ENCODE assay signal across 10 cellular contexts in genomic region chr13:46640843-46641242, GRCh38.
DNase-seq lines count a peak whose midpoint lies in the region; ATAC-seq, FAIRE-seq and TF ChIP-seq lines count a peak whose summit lies in the region.
"Had no signal": no experiment of that assay in that cellular context is flagged by ENCODE, and none has a peak within 500 bp of the region (broad histone marks: within the 10 kb centered on the region; RNA-seq: fewer than 3 reads in every experiment).

No MANE protein-coding gene starts in this region.

- peaks cover 0 to 15% (median 8%) of the 10 kb centered on the region in 5 donors for H3K36me3 Mint-ChIP-seq in naive thymus-derived CD4-positive, alpha-beta T cell

- peak overlapping the region in 3 of 9 donors; percentile 20 to 60 (median 47) for H3K27ac Mint-ChIP-seq in naive thymus-derived CD4-positive, alpha-beta T cell

- TF ChIP-seq EP300 in A549 (IDR thresholded peaks at IDR 0.05) = no peak

- H3K27me3 ChIP-seq in naive thymus-derived CD4-positive, alpha-beta T cell (ENCODE audit: control insufficient read depth in 2 of 2, insufficient read depth in 2 of 2, low read length in 2 of 2) = no peaks in the 10 kb centered on the region

- H3K4me1 Mint-ChIP-seq in naive thymus-derived CD4-positive, alpha-beta T cell = peaks cover 33 to 72% (median 60%) of the 10 kb centered on the region in 7 donors

- peak in 1 of 2 experiments; percentile 63; a peak in 3 of 6 replicates for ATAC-seq in A549
- peak; percentile 69 for ATAC-seq in naive thymus-derived CD4-positive, alpha-beta T cell

- H3K9me3 Mint-ChIP-seq in naive thymus-derived CD4-positive, alpha-beta T cell = peaks cover 0 to 1% (median 0%) of the 10 kb centered on the region in 11 donors

- no peak for TF ChIP-seq CTCF in A549 (IDR thresholded peaks at IDR 0.05)
- TF ChIP-seq CTCF in epithelial cell of esophagus (IDR thresholded peaks at IDR 0.05; ENCODE audit: insufficient read depth, low read depth, low read length, missing control alignments) = no peak
- no peak for TF ChIP-seq CTCF in GM10266 (IDR thresholded peaks at IDR 0.05; ENCODE audit: control insufficient read depth, insufficient read depth, low read depth, missing control alignments)

- no peak overlapping the region for H3K4me3 ChIP-seq in A549
- no peak overlapping the region for H3K4me3 ChIP-seq in epithelial cell of esophagus (ENCODE audit: low read length)
- no peak overlapping the region for H3K4me3 ChIP-seq in naive thymus-derived CD4-positive, alpha-beta T cell (ENCODE audit: low read length)

- H3K9me3 ChIP-seq in A549 = no peaks in the 10 kb centered on the region
- no peaks in the 10 kb centered on the region for H3K9me3 ChIP-seq in naive thymus-derived CD4-positive, alpha-beta T cell (ENCODE audit: control insufficient read depth in 2 of 3, low read length in 3 of 3)
- H3K9me3 ChIP-seq: SJSA1 had no signal

- no peak for FAIRE-seq in A549 (lab: Jason Lieb, UNC)

- TF ChIP-seq RAD21 in A549 (conservative IDR thresholded peaks at IDR 0.05 in 1 of 2, IDR thresholded peaks at IDR 0.05 in 1 of 2) = no peak

- H3K27me3 Mint-ChIP-seq in naive thymus-derived CD4-positive, alpha-beta T cell = no peaks in the 10 kb centered on the region

- 73% methylated on average over 4 of the region's 4 CpGs for WGBS in A549 (ENCODE audit: missing lambda C conversion rate)

- CTCF ChIA-PET in A549 (lab: Yijun Ruan, JAX) = interaction anchor here (1.2 to 1.3 kb wide), 2 partner anchors 23 to 89 kb away, joined by 3 to 4 read pairs; no protein-coding TSS in a partner anchor
- CTCF ChIA-PET in naive thymus-derived CD4-positive, alpha-beta T cell (lab: Charles Lee) = no interaction called here

- no peak for TF ChIP-seq POLR2A in A549 (IDR thresholded peaks at IDR 0.05; ENCODE audit: low read length)

- intact Hi-C loops in naive thymus-derived CD4-positive, alpha-beta T cell (cut with micrococcal nuclease) = no loop called here

- H3K27ac ChIP-seq in A549 = peak overlapping the region in 1 of 2 experiments; percentile 66; a peak in 3 of 6 replicates
- no peak overlapping the region for H3K27ac ChIP-seq in naive thymus-derived CD4-positive, alpha-beta T cell (ENCODE audit: low read depth, low read length)

- H3K36me3 ChIP-seq in naive thymus-derived CD4-positive, alpha-beta T cell (ENCODE audit: control insufficient read depth in 2 of 3, insufficient read depth in 3 of 3, low read length in 3 of 3) = no peaks in the 10 kb centered on the region
- H3K36me3 ChIP-seq: SJSA1 had no signal

- peak overlapping the region; percentile 23 for H3K4me2 ChIP-seq in A549

- POLR2A ChIA-PET in A549 (lab: Yijun Ruan, JAX) = no interaction called here
- POLR2A ChIA-PET in naive thymus-derived CD4-positive, alpha-beta T cell (lab: Charles Lee) = no interaction called here

- DNase-seq in A549 (ENCODE audit: low read depth in 1 of 2, low spot score in 1 of 2) (no peak), LHCN-M2 (ENCODE audit: low read depth) (peak; percentile 83), epithelial cell of esophagus (ENCODE audit: low read depth) (peak; percentile 77), nucleus accumbens (lab: John Stamatoyannopoulos, UW) (no peak), GM10266 (ENCODE audit: extremely low spot score) (no peak), NCI-H1930 (lab: John Stamatoyannopoulos, UW) (no peak), NCI-H187 treated with DMSO at 0.1 percent for 48 hours (lab: John Stamatoyannopoulos, UW) (no peak)
- no peak for DNase-seq in naive thymus-derived CD4-positive, alpha-beta T cell
- DNase-seq: NCI-H2081 treated with DMSO at 0.1 percent for 48 hours had no signal

- H3K4me1 ChIP-seq in A549 = peaks cover 50% of the 10 kb centered on the region
- peaks cover 0 to 6% of the 10 kb centered on the region in 2 donors for H3K4me1 ChIP-seq in naive thymus-derived CD4-positive, alpha-beta T cell (ENCODE audit: control insufficient read depth in 2 of 2, insufficient read depth in 2 of 2, low read length in 2 of 2)

- H3K4me3 Mint-ChIP-seq in naive thymus-derived CD4-positive, alpha-beta T cell = peak overlapping the region in 2 of 10 donors; percentile 14 to 48

TF ChIP-seq in A549, 52 proteins besides CTCF, POLR2A, EP300 and RAD21:
- TF ChIP-seq HOXA7 (CRISPR knock-in tag; IDR thresholded peaks at IDR 0.05) (no peak), FOSB (CRISPR knock-in tag; IDR thresholded peaks at IDR 0.05) (no peak), NR3C1 (IDR thresholded peaks at IDR 0.05) (no peak), MYC (IDR thresholded peaks at IDR 0.05; ENCODE audit: borderline replicate concordance, low read length) (no peak), ZSCAN20 (CRISPR knock-in tag; IDR thresholded peaks at IDR 0.05) (no peak), NPAS2 (CRISPR knock-in tag; IDR thresholded peaks at IDR 0.05; ENCODE audit: borderline replicate concordance) (no peak), ZC3H11A (IDR thresholded peaks at IDR 0.05) (no peak), NFE2L2 (conservative IDR thresholded peaks at IDR 0.05; ENCODE audit: low read length) (no peak), MAZ (IDR thresholded peaks at IDR 0.05; ENCODE audit: borderline replicate concordance, low read depth, low read length) (no peak), RFX5 (IDR thresholded peaks at IDR 0.05) (no peak), RCOR1 (IDR thresholded peaks at IDR 0.05; ENCODE audit: low read depth, low read length) (no peak), HDAC2 (IDR thresholded peaks at IDR 0.05) (no peak), RARB (CRISPR knock-in tag; IDR thresholded peaks at IDR 0.05) (no peak)
- TF ChIP-seq, protein P1, sequence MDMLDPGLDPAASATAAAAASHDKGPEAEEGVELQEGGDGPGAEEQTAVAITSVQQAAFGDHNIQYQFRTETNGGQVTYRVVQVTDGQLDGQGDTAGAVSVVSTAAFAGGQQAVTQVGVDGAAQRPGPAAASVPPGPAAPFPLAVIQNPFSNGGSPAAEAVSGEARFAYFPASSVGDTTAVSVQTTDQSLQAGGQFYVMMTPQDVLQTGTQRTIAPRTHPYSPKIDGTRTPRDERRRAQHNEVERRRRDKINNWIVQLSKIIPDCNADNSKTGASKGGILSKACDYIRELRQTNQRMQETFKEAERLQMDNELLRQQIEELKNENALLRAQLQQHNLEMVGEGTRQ (IDR thresholded peaks at IDR 0.05) = no peak
- TF ChIP-seq, protein P2, sequence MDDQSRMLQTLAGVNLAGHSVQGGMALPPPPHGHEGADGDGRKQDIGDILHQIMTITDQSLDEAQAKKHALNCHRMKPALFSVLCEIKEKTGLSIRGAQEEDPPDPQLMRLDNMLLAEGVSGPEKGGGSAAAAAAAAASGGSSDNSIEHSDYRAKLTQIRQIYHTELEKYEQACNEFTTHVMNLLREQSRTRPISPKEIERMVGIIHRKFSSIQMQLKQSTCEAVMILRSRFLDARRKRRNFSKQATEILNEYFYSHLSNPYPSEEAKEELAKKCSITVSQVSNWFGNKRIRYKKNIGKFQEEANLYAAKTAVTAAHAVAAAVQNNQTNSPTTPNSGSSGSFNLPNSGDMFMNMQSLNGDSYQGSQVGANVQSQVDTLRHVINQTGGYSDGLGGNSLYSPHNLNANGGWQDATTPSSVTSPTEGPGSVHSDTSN (IDR thresholded peaks at IDR 0.05) = no peak
TF ChIP-seq in A549: peak in this region for 0.

Comparison
In these comparisons a context has a peak if more than half of its experiments do, and no peak if none do; other contexts are left out.
1. DNase-seq: peak in LHCN-M2 (single experiment) and epithelial cell of esophagus (single experiment); none in A549 (0 of 2), naive thymus-derived CD4-positive, alpha-beta T cell (0 of 9), nucleus accumbens (0 of 56), GM10266 (single experiment), NCI-H1930 (0 of 2) and NCI-H187 treated with DMSO at 0.1 percent for 48 hours (single experiment).